8 cellular contexts compared by ENCODE assay signal in genomic region chr2:120175000-120175581, GRCh38. TPM values are rescaled to one million over a fixed set of nuclear protein-coding genes. Genes with fewer than 3 reads are reported as not detected.
DNase-seq lines count a peak whose midpoint lies in the region; ATAC-seq and TF ChIP-seq lines count a peak whose summit lies in the region.

No MANE protein-coding gene starts in this region.

- DNase-seq in DND-41 (peak; percentile 38), IMR-90 (peak; percentile 79), OCI-M2 (lab: John Stamatoyannopoulos, UW; ENCODE audit: unreplicated experiment) (peak; percentile 8), cerebellar cortex (ENCODE audit: low spot score) (peak; percentile 78), left lobe of liver (ENCODE audit: low spot score) (no peak), tibial nerve (ENCODE audit: low spot score in 2 of 2) (peak in 1 of 2 donors; percentile 67)

- H2BK5ac ChIP-seq in IMR-90 (ENCODE audit: low read depth, low read length, poor library complexity, severe bottlenecking): no peak overlapping the region

- H3K4me2 ChIP-seq in DND-41 (ENCODE audit: insufficient read depth, low read length): no peak overlapping the region
- H3K4me2 ChIP-seq in IMR-90 (ENCODE audit: low read depth, low read length): no peak overlapping the region

- in situ Hi-C loops in IMR-90 (cut with MboI; ENCODE audit: low sequenced_read_pairs): loop anchor here (5.0 kb wide), 2 partner anchors 63 to 423 kb away; no protein-coding TSS in a partner anchor

- 0 out of 2 replicates have a peak overlapping the region, but pooled peaks have one; percentile 8 for H3K4ac ChIP-seq in IMR-90 (ENCODE audit: low read depth, low read length)

- H3K9me3 ChIP-seq in DND-41 (ENCODE audit: insufficient read depth, low read length, severe bottlenecking) (no peaks in the 10 kb centered on the region), IMR-90 (ENCODE audit: control insufficient read depth, insufficient read depth, low read length) (no peaks in the 10 kb centered on the region), tibial nerve (no peaks in the 10 kb centered on the region)

- no peaks in the 10 kb centered on the region for H3K79me2 ChIP-seq in DND-41 (ENCODE audit: insufficient read depth, low read length)

- H3K27me3 ChIP-seq in DND-41 (ENCODE audit: insufficient read depth, low read length, poor library complexity): no peaks in the 10 kb centered on the region
- no peaks in the 10 kb centered on the region for H3K27me3 ChIP-seq in IMR-90 (ENCODE audit: control insufficient read depth, insufficient read depth, low read length)
- no peaks in the 10 kb centered on the region for H3K27me3 ChIP-seq in tibial nerve

- TF ChIP-seq EP300 in tibial nerve (IDR thresholded peaks at IDR 0.05): no peak

- no peak overlapping the region for H3K23ac ChIP-seq in IMR-90 (ENCODE audit: low read depth, low read length)

- WGBS in IMR-90 (ENCODE audit: extremely low coverage in 2 of 2, insufficient read length in 1 of 2), 2 experiments: 29% methylated on average over 1 of the region's 6 CpGs; no CpG with 5 or more reads in 1 of the 2 experiments
- WGBS in tibial nerve, 2 donors: 22 to 26% methylated on average over 6 of the region's 6 CpGs

- peak; percentile 91 for TF ChIP-seq RAD21 in IMR-90 (IDR thresholded peaks at IDR 0.05; ENCODE audit: low read length)

- 0 out of 2 replicates have a peak, but pooled peaks cover under 1% of the 10 kb centered on the region for H3K9me1 ChIP-seq in IMR-90 (ENCODE audit: insufficient read depth, low read length)

- H3K14ac ChIP-seq in IMR-90 (replicated peaks; ENCODE audit: low read depth, low read length): peak overlapping the region; percentile 3; the same call in 1 of the 2 replicates

- POLR2A ChIA-PET in IMR-90 (lab: Charles Lee; ENCODE audit: unreplicated experiment): no interaction called here

- no peak overlapping the region for H2BK120ac ChIP-seq in IMR-90 (ENCODE audit: low read depth, low read length)

- 0 out of 2 replicates have a peak, but pooled peaks have one; percentile 22 for TF ChIP-seq POLR2A in IMR-90 (IDR thresholded peaks at IDR 0.05; ENCODE audit: low read depth, low read length)
- no peak for TF ChIP-seq POLR2A in tibial nerve (IDR thresholded peaks at IDR 0.05)

- BruUV-seq in IMR-90 (replicated peaks; lab: Mats Ljungman, UMichigan): no TSS peak

- no peak overlapping the region for H3K9ac ChIP-seq in DND-41 (ENCODE audit: low read depth, low read length)
- no peak overlapping the region for H3K9ac ChIP-seq in IMR-90 (ENCODE audit: low read depth, low read length)

- no peaks in the 10 kb centered on the region for H4K20me1 ChIP-seq in DND-41 (ENCODE audit: insufficient read depth, low read length)
- H4K20me1 ChIP-seq in IMR-90 (ENCODE audit: insufficient read depth, low read length): no peaks in the 10 kb centered on the region

- no peak overlapping the region for H3K56ac ChIP-seq in IMR-90 (ENCODE audit: extremely low read depth, insufficient read depth, low read length)

- peak overlapping the region in 1 of 2 experiments; percentile 29; a peak in 1 of 4 replicates for H4K8ac ChIP-seq in IMR-90 (ENCODE audit: low read depth in 2 of 2, low read length in 2 of 2)

- no peak overlapping the region for H4K5ac ChIP-seq in IMR-90 (ENCODE audit: low read depth, low read length)

- no peak overlapping the region for H2AK5ac ChIP-seq in IMR-90 (ENCODE audit: low read depth, low read length)

- ATAC-seq in DND-41 (ENCODE audit: insufficient read depth, low read depth) (no peak), IMR-90 (ENCODE audit: low read depth) (peak; percentile 87), left lobe of liver (peak; percentile 73), GM21786 (IDR thresholded peaks at IDR 0.05; ENCODE audit: unreplicated experiment) (no peak), HG03460 (IDR thresholded peaks at IDR 0.05; ENCODE audit: unreplicated experiment) (no peak)

- H2AFZ ChIP-seq in DND-41 (ENCODE audit: low read depth, low read length): no peak overlapping the region
- no peak overlapping the region for H2AFZ ChIP-seq in IMR-90 (replicated peaks; ENCODE audit: low read length, poor library complexity)

- dilution Hi-C loops in IMR-90 (cut with HindIII; ENCODE audit: low sequenced_read_pairs, unreplicated experiment): no loop called here

- H3K79me1 ChIP-seq in IMR-90 (ENCODE audit: low read depth in 1 of 2, low read length in 2 of 2): no peaks in the 10 kb centered on the region

- H3K4me1 ChIP-seq in DND-41 (ENCODE audit: insufficient read depth, low read length) (peaks cover 26% of the 10 kb centered on the region), IMR-90 (ENCODE audit: control insufficient read depth, insufficient read depth, low read length) (peaks cover 3% of the 10 kb centered on the region), tibial nerve (peaks cover 0 to 6% (median 0%) of the 10 kb centered on the region in 4 donors)

- no peak overlapping the region for H2BK20ac ChIP-seq in IMR-90 (ENCODE audit: low read depth, low read length)

- no peak overlapping the region for H4K91ac ChIP-seq in IMR-90 (ENCODE audit: insufficient read depth, low read depth, low read length)

- H3K27ac ChIP-seq in DND-41 (ENCODE audit: low read length): no peak overlapping the region; the same call in 1 of the 2 replicates
- no peak overlapping the region for H3K27ac ChIP-seq in IMR-90 (ENCODE audit: insufficient read depth, low read length)
- peak overlapping the region in 1 of 4 donors; percentile 4 for H3K27ac ChIP-seq in tibial nerve

- no peak overlapping the region; the same call in 2 of the 3 replicates for H2BK15ac ChIP-seq in IMR-90 (ENCODE audit: low read depth, low read length)

- peaks cover 17% of the 10 kb centered on the region; the same call in 1 of the 2 replicates for H3K36me3 ChIP-seq in DND-41 (ENCODE audit: insufficient read depth, low read length)
- H3K36me3 ChIP-seq in IMR-90 (ENCODE audit: control insufficient read depth, insufficient read depth, low read length): no peaks in the 10 kb centered on the region
- peaks cover 0 to 21% (median 0%) of the 10 kb centered on the region in 3 donors for H3K36me3 ChIP-seq in tibial nerve

- no peak overlapping the region for H2AK9ac ChIP-seq in IMR-90 (replicated peaks; ENCODE audit: low read depth, low read length, poor library complexity)

- no peak overlapping the region for H3K18ac ChIP-seq in IMR-90 (ENCODE audit: low read depth, low read length)

- CTCF ChIA-PET in IMR-90 (lab: Yijun Ruan, JAX): interaction anchor here (0.6 to 3.6 kb wide), 20 partner anchors 11 to 1189 kb away, joined by 3 to 36 read pairs (median 3); no protein-coding TSS in a partner anchor

- intact Hi-C loops in IMR-90 (cut with micrococcal nuclease): loop anchor here (1.0 to 2.0 kb wide), 7 partner anchors 65 to 534 kb away; partner anchors contain the start of gene EPB41L5

- H3K4me3 ChIP-seq in DND-41 (ENCODE audit: low read depth in 1 of 2, low read length in 2 of 2): no peak overlapping the region
- no peak overlapping the region for H3K4me3 ChIP-seq in IMR-90 (ENCODE audit: insufficient read depth, low read depth, low read length)
- no peak overlapping the region for H3K4me3 ChIP-seq in tibial nerve

- TF ChIP-seq CTCF in DND-41 (IDR thresholded peaks at IDR 0.05; ENCODE audit: borderline replicate concordance, extremely low read depth, low read length, poor library complexity, severe bottlenecking) (peak; percentile 77), IMR-90 (conservative IDR thresholded peaks at IDR 0.05; ENCODE audit: low read depth, low read length) (peak; percentile 86), tibial nerve (IDR thresholded peaks at IDR 0.05) (peak; percentile 55 to 79 (median 72))

TF ChIP-seq in IMR-90, 13 proteins besides CTCF, POLR2A, EP300 and RAD21:
- no peak for TF ChIP-seq MXI1 (IDR thresholded peaks at IDR 0.05; ENCODE audit: borderline replicate concordance, low read depth, low read length)
- TF ChIP-seq SMC3 (IDR thresholded peaks at IDR 0.05; ENCODE audit: low read depth, low read length): peak; percentile 84
- TF ChIP-seq RCOR1 (IDR thresholded peaks at IDR 0.05; ENCODE audit: insufficient replicate concordance, low read length): no peak

RNA-seq across cellular contexts. Expression of gene TMEM185B, which starts 48.1 kb away (rescaled TPM):
- total RNA-seq in IMR-90 (2012; rRNA removed) (16.4 and 17.7 TPM in 2 replicates), left lobe of liver (3.4 TPM), tibial nerve (10 to 100 TPM; 20.5 to 38.1 (median 35.5) TPM)
- polyA plus RNA-seq in IMR-90 (2012; rRNA removed): 25.2 and 26.1 TPM in 2 replicates
- 21.9 and 30.3 TPM in 2 replicates for polyA plus RNA-seq in IMR-90 (2012; cell fraction: cytosol; rRNA removed)
- 8.1 and 11.7 TPM in 2 replicates for polyA plus RNA-seq in IMR-90 (2012; cell fraction: nucleus; rRNA removed; ENCODE audit: low replicate concordance)

Comparison
In these comparisons a context has a peak if more than half of its experiments do, and no peak if none do; other contexts are left out.
1. ATAC-seq: peak in IMR-90 (single experiment) and left lobe of liver (single experiment); none in DND-41 (single experiment), GM21786 (single experiment) and HG03460 (single experiment).
2. Peak in every context shown above with its lines, with median percentiles within 50 percentile points of each other: CTCF ChIP-seq.